1 cellular context compared by ENCODE assay signal in genomic region chr7:29496355-29497020, GRCh38.
TF ChIP-seq lines count a peak whose summit lies in the region.

No MANE protein-coding gene starts in this region.

TF ChIP-seq in GM23338, 12 proteins besides CTCF, POLR2A, EP300 and RAD21 (continued from another document):
- TF ChIP-seq, protein P1, sequence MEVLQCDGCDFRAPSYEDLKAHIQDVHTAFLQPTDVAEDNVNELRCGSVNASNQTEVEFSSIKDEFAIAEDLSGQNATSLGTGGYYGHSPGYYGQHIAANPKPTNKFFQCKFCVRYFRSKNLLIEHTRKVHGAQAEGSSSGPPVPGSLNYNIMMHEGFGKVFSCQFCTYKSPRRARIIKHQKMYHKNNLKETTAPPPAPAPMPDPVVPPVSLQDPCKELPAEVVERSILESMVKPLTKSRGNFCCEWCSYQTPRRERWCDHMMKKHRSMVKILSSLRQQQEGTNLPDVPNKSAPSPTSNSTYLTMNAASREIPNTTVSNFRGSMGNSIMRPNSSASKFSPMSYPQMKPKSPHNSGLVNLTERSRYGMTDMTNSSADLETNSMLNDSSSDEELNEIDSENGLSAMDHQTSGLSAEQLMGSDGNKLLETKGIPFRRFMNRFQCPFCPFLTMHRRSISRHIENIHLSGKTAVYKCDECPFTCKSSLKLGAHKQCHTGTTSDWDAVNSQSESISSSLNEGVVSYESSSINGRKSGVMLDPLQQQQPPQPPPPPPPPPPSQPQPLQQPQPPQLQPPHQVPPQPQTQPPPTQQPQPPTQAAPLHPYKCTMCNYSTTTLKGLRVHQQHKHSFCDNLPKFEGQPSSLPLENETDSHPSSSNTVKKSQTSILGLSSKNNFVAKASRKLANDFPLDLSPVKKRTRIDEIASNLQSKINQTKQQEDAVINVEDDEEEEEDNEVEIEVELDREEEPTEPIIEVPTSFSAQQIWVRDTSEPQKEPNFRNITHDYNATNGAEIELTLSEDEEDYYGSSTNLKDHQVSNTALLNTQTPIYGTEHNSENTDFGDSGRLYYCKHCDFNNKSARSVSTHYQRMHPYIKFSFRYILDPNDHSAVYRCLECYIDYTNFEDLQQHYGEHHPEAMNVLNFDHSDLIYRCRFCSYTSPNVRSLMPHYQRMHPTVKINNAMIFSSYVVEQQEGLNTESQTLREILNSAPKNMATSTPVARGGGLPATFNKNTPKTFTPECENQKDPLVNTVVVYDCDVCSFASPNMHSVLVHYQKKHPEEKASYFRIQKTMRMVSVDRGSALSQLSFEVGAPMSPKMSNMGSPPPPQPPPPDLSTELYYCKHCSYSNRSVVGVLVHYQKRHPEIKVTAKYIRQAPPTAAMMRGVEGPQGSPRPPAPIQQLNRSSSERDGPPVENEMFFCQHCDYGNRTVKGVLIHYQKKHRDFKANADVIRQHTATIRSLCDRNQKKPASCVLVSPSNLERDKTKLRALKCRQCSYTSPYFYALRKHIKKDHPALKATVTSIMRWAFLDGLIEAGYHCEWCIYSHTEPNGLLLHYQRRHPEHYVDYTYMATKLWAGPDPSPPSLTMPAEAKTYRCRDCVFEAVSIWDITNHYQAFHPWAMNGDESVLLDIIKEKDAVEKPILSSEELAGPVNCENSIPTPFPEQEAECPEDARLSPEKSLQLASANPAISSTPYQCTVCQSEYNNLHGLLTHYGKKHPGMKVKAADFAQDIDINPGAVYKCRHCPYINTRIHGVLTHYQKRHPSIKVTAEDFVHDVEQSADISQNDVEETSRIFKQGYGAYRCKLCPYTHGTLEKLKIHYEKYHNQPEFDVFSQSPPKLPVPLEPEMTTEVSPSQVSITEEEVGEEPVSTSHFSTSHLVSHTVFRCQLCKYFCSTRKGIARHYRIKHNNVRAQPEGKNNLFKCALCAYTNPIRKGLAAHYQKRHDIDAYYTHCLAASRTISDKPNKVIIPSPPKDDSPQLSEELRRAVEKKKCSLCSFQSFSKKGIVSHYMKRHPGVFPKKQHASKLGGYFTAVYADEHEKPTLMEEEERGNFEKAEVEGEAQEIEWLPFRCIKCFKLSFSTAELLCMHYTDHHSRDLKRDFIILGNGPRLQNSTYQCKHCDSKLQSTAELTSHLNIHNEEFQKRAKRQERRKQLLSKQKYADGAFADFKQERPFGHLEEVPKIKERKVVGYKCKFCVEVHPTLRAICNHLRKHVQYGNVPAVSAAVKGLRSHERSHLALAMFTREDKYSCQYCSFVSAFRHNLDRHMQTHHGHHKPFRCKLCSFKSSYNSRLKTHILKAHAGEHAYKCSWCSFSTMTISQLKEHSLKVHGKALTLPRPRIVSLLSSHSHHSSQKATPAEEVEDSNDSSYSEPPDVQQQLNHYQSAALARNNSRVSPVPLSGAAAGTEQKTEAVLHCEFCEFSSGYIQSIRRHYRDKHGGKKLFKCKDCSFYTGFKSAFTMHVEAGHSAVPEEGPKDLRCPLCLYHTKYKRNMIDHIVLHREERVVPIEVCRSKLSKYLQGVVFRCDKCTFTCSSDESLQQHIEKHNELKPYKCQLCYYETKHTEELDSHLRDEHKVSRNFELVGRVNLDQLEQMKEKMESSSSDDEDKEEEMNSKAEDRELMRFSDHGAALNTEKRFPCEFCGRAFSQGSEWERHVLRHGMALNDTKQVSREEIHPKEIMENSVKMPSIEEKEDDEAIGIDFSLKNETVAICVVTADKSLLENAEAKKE (CRISPR knock-in tag; IDR thresholded peaks at IDR 0.05): no peak
- TF ChIP-seq ZNF331 (CRISPR knock-in tag; IDR thresholded peaks at IDR 0.05; ENCODE audit: low read depth) (no peak), NANOG (IDR thresholded peaks at IDR 0.05; ENCODE audit: borderline replicate concordance) (no peak), STAT1 (IDR thresholded peaks at IDR 0.05; ENCODE audit: unreplicated experiment) (no peak), ZNF114 (CRISPR knock-in tag; IDR thresholded peaks at IDR 0.05) (no peak), JUNB (IDR thresholded peaks at IDR 0.05; ENCODE audit: unreplicated experiment) (no peak), CREB1 (CRISPR knock-in tag; IDR thresholded peaks at IDR 0.05; ENCODE audit: low read depth) (no peak), EZH2phosphoT487 (IDR thresholded peaks at IDR 0.05; ENCODE audit: unreplicated experiment) (no peak), POLR2AphosphoS5 (IDR thresholded peaks at IDR 0.05; ENCODE audit: low read depth) (no peak)
- TF ChIP-seq, protein P2, sequence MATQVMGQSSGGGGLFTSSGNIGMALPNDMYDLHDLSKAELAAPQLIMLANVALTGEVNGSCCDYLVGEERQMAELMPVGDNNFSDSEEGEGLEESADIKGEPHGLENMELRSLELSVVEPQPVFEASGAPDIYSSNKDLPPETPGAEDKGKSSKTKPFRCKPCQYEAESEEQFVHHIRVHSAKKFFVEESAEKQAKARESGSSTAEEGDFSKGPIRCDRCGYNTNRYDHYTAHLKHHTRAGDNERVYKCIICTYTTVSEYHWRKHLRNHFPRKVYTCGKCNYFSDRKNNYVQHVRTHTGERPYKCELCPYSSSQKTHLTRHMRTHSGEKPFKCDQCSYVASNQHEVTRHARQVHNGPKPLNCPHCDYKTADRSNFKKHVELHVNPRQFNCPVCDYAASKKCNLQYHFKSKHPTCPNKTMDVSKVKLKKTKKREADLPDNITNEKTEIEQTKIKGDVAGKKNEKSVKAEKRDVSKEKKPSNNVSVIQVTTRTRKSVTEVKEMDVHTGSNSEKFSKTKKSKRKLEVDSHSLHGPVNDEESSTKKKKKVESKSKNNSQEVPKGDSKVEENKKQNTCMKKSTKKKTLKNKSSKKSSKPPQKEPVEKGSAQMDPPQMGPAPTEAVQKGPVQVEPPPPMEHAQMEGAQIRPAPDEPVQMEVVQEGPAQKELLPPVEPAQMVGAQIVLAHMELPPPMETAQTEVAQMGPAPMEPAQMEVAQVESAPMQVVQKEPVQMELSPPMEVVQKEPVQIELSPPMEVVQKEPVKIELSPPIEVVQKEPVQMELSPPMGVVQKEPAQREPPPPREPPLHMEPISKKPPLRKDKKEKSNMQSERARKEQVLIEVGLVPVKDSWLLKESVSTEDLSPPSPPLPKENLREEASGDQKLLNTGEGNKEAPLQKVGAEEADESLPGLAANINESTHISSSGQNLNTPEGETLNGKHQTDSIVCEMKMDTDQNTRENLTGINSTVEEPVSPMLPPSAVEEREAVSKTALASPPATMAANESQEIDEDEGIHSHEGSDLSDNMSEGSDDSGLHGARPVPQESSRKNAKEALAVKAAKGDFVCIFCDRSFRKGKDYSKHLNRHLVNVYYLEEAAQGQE (IDR thresholded peaks at IDR 0.05; ENCODE audit: unreplicated experiment): no peak
TF ChIP-seq in GM23338: peak in this region for 0.
